In the genomic region with DNA sequence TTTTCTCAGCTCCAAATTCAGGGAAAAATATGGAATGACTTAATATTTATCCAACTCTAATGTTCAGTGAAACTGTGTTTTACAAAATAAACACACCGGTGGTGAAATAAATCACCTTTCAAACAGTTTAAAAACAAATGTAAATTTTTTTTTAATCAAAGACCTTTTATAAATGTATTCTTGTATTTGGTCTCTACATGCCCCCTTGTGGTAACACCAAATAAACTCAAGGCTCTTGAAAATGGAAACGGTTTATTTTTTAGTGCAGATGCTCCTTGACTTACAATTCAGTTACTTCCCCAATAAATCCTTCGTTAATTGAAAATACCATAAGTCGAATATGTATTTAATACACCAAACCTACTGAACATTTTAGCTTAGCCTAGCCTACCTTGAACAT, we compare ENCODE assay signal across 9 cellular contexts. TPM values are rescaled to one million over a fixed set of nuclear protein-coding genes. Genes with fewer than 3 reads are reported as not detected.
DNase-seq lines count a peak whose midpoint lies in the region; ATAC-seq, FAIRE-seq and TF ChIP-seq lines count a peak whose summit lies in the region.
"Had no signal": no experiment of that assay in that cellular context is flagged by ENCODE, and none has a peak within 500 bp of the region (broad histone marks: within the 10 kb centered on the region; RNA-seq: fewer than 3 reads in every experiment).

No MANE protein-coding gene starts in this region.

- H3K36me3 Mint-ChIP-seq in activated CD8-positive, alpha-beta T cell treated with anti-CD3 and anti-CD28 coated beads for 36 hours (ENCODE audit: low read depth), result no peaks in the 10 kb centered on the region

- peak; percentile 56 for TF ChIP-seq CTCF in activated CD8-positive, alpha-beta T cell treated with anti-CD3 and anti-CD28 coated beads for 36 hours (IDR thresholded peaks at IDR 0.05)

- H3K9me3 Mint-ChIP-seq in activated CD8-positive, alpha-beta T cell treated with anti-CD3 and anti-CD28 coated beads for 36 hours, result no peaks in the 10 kb centered on the region

- no peak overlapping the region for H3K27ac Mint-ChIP-seq in activated CD8-positive, alpha-beta T cell treated with anti-CD3 and anti-CD28 coated beads for 36 hours

- in situ Hi-C loops in ACHN (cut with HindIII; ENCODE audit: low pct_ligation_motif_present, low pct_unique_long_range_greater_than_20kb, low sequenced_read_pairs), result no loop called here

- CTCF ChIA-PET in activated CD8-positive, alpha-beta T cell treated with anti-CD3 and anti-CD28 coated beads for 36 hours (lab: Charles Lee), result interaction anchor here (0.6 to 1.4 kb wide), 8 partner anchors 37 to 705 kb away, joined by 3 to 4 read pairs (median 3); no protein-coding TSS in a partner anchor

- H3K27me3 Mint-ChIP-seq in activated CD8-positive, alpha-beta T cell treated with anti-CD3 and anti-CD28 coated beads for 36 hours, result no peaks in the 10 kb centered on the region

- POLR2A ChIA-PET in activated CD8-positive, alpha-beta T cell treated with anti-CD3 and anti-CD28 coated beads for 36 hours (lab: Charles Lee), result interaction anchor here (0.6 kb wide), 1 partner anchor 565 kb away, joined by 3 read pairs; no protein-coding TSS in a partner anchor

- intact Hi-C loops in activated CD8-positive, alpha-beta T cell treated with anti-CD3 and anti-CD28 coated beads for 36 hours (cut with micrococcal nuclease), result loop anchor here (10.0 kb wide), 1 partner anchor 138 kb away; no protein-coding TSS in a partner anchor
- intact Hi-C loops in posterior cingulate gyrus (cut with DNase I), result loop anchor here (10.0 kb wide), 1 partner anchor 858 kb away; no protein-coding TSS in a partner anchor

- no peak for ATAC-seq in activated CD8-positive, alpha-beta T cell treated with anti-CD3 and anti-CD28 coated beads for 36 hours
- ATAC-seq in HG03175 (IDR thresholded peaks at IDR 0.05; ENCODE audit: unreplicated experiment), result no peak
- ATAC-seq in HG02870 (IDR thresholded peaks at IDR 0.05; ENCODE audit: unreplicated experiment), result no peak
- ATAC-seq: HCT116 had no signal

- FAIRE-seq in GM19239 (lab: Jason Lieb, UNC), result peak; percentile 28

- peaks cover 8% of the 10 kb centered on the region for H3K4me1 Mint-ChIP-seq in activated CD8-positive, alpha-beta T cell treated with anti-CD3 and anti-CD28 coated beads for 36 hours (ENCODE audit: low read depth)

- H3K4me3 Mint-ChIP-seq in activated CD8-positive, alpha-beta T cell treated with anti-CD3 and anti-CD28 coated beads for 36 hours, result peak overlapping the region; percentile 48

- peak; percentile 8 for DNase-seq in ACHN
- no peak for DNase-seq in GM19239 (ENCODE audit: insufficient read length, low spot score)
- DNase-seq in activated CD8-positive, alpha-beta T cell treated with anti-CD3 and anti-CD28 coated beads for 36 hours, result no peak
- peak; percentile 8 for DNase-seq in iPS-NIHi7 (ENCODE audit: extremely low spot score)
- DNase-seq in posterior cingulate gyrus, result no peak
- no peak for DNase-seq in NCI-H345 (lab: John Stamatoyannopoulos, UW)

RNA-seq across cellular contexts. Expression of gene ITM2A, which starts 45.9 kb away (rescaled TPM):
- total RNA-seq in activated CD8-positive, alpha-beta T cell treated with anti-CD3 and anti-CD28 coated beads for 36 hours, result 10 to 100 TPM; 63.1 to 70.5 TPM

Comparison
In these comparisons a context has a peak if more than half of its experiments do, and no peak if none do; other contexts are left out.
1. DNase-seq: peak in ACHN (single experiment) and iPS-NIHi7 (single experiment); none in GM19239 (single experiment), activated CD8-positive, alpha-beta T cell treated with anti-CD3 and anti-CD28 coated beads for 36 hours (single experiment), posterior cingulate gyrus (0 of 10) and NCI-H345 (single experiment).